Comparison of ENCODE assay signal across 8 cellular contexts in genomic region chr17:12134587-12134986, GRCh38.
"Had no signal": no experiment of that assay in that cellular context is flagged by ENCODE, and none has a peak within 500 bp of the region (broad histone marks: within the 10 kb centered on the region; RNA-seq: fewer than 3 reads in every experiment).

No MANE protein-coding gene starts in this region.

- H3K9ac ChIP-seq: GM23248 had no signal

- H3K27ac ChIP-seq: GM23248, HL-60 had no signal

- H3K4me3 ChIP-seq: GM23248, HAP-1 had no signal

- H3K9me3 ChIP-seq: HAP-1 had no signal

- ATAC-seq: HCT116 had no signal

- DNase-seq: GM23248, GOT3, H7, HFFc6, KG1 had no signal

- H2AFZ ChIP-seq: GM23248 had no signal

- H3K4me1 ChIP-seq: HAP-1 had no signal
